In the genomic region with DNA sequence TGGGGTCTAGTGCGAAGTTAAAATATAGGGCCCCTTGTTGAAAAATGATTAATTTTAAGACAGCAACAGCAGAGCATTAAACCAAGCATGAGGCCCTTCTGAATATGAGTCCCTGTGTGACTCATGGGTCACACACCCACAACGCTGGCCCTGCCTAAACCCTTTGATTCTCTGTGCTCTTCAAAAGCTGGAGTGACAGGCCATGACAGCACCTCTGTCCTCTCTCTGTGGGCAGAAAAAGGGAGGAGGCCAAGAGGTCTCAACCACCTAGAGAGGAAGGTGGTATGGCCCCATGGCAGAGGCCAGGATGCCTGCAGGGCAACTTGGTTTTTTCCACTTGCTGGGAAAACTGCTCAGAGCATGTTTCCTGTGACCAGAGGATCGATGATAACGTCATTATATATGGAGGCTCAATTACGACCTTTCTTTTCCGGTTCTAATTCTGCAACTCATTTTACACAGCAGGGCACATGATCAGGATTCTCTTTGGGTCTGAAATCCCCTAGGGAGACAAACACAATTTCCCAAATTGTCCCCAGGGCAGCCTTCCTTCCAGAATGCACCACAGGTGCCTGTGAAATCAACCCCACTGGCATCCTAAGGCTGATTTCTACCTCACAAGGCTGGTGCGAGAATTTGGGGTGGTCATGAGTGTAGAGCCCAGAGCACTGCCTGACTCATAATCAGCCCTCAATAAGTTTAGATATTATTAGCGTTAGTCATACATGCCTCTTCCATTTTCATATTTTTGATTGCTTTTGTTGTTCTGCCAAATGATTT, we compare ENCODE assay signal across 9 cellular contexts.
DNase-seq lines count a peak whose midpoint lies in the region; ATAC-seq and TF ChIP-seq lines count a peak whose summit lies in the region.
"Had no signal": no experiment of that assay in that cellular context is flagged by ENCODE, and none has a peak within 500 bp of the region (broad histone marks: within the 10 kb centered on the region; RNA-seq: fewer than 3 reads in every experiment).

No MANE protein-coding gene starts in this region.

- no peaks in the 10 kb centered on the region for H3K36me3 Mint-ChIP-seq in CD8-positive, alpha-beta T cell
- no peaks in the 10 kb centered on the region for H3K36me3 Mint-ChIP-seq in osteocyte (ENCODE audit: unreplicated experiment)

- H3K4me3 ChIP-seq in CD8-positive, alpha-beta T cell (ENCODE audit: low read depth, low read length): no peak overlapping the region
- no peak overlapping the region for H3K4me3 ChIP-seq in gastrocnemius medialis
- H3K4me3 ChIP-seq in stomach: no peak overlapping the region

- no peak for TF ChIP-seq CTCF in CD8-positive, alpha-beta T cell (IDR thresholded peaks at IDR 0.05)
- TF ChIP-seq CTCF in osteocyte (IDR thresholded peaks at IDR 0.05) (no peak), gastrocnemius medialis (IDR thresholded peaks at IDR 0.05 in 4 of 5, conservative IDR thresholded peaks at IDR 0.05 in 1 of 5) (no peak), stomach (IDR thresholded peaks at IDR 0.05) (no peak)

- no peak overlapping the region for H3K4me3 Mint-ChIP-seq in CD8-positive, alpha-beta T cell
- no peak overlapping the region for H3K4me3 Mint-ChIP-seq in osteocyte (ENCODE audit: unreplicated experiment)

- 74 to 89% (median 86%) methylated on average over 8 of the region's 8 CpGs for WGBS in stomach, 5 donors

- DNase-seq in CD8-positive, alpha-beta T cell: no peak
- peak; percentile 16 for DNase-seq in activated T-helper 9 cell treated with anti-CD3 and anti-CD28 coated beads, Interleukin-2, amount 50 U/mL, for 16 hours (ENCODE audit: low read depth)
- DNase-seq in osteocyte (ENCODE audit: extremely low spot score, unreplicated experiment) (no peak), hippocampal formation (lab: John Stamatoyannopoulos, UW) (no peak), gastrocnemius medialis (no peak), NCI-H187 treated with DMSO at 0.1 percent for 48 hours (lab: John Stamatoyannopoulos, UW) (no peak), stomach (no peak)
- DNase-seq: cortex of kidney had no signal

- no peak for ATAC-seq in CD8-positive, alpha-beta T cell
- ATAC-seq in HG02938 (IDR thresholded peaks at IDR 0.05; ENCODE audit: unreplicated experiment) (peak; percentile 56), gastrocnemius medialis (no peak)

- H3K27me3 ChIP-seq in CD8-positive, alpha-beta T cell (ENCODE audit: insufficient read depth, low read length): no peaks in the 10 kb centered on the region
- H3K27me3 ChIP-seq in gastrocnemius medialis (no peaks in the 10 kb centered on the region), stomach (no peaks in the 10 kb centered on the region)

- no peaks in the 10 kb centered on the region for H3K9me3 Mint-ChIP-seq in CD8-positive, alpha-beta T cell
- no peaks in the 10 kb centered on the region for H3K9me3 Mint-ChIP-seq in osteocyte (ENCODE audit: unreplicated experiment)

- TF ChIP-seq EP300 in stomach (IDR thresholded peaks at IDR 0.05): no peak

- TF ChIP-seq POLR2A in gastrocnemius medialis (IDR thresholded peaks at IDR 0.05) (no peak), stomach (IDR thresholded peaks at IDR 0.05) (no peak)

- intact Hi-C loops in CD8-positive, alpha-beta T cell (cut with DNase I, micrococcal nuclease): no loop called here
- intact Hi-C loops in gastrocnemius medialis (cut with DNase I; ENCODE audit: low total_unique reads): no loop called here
- intact Hi-C loops in stomach (cut with DNase I; ENCODE audit: low total_unique reads): no loop called here

- peak overlapping the region; percentile 11 for H3K27ac Mint-ChIP-seq in CD8-positive, alpha-beta T cell
- peak overlapping the region; percentile 88 for H3K27ac Mint-ChIP-seq in osteocyte (ENCODE audit: unreplicated experiment)

- H3K4me1 Mint-ChIP-seq in CD8-positive, alpha-beta T cell (ENCODE audit: low read depth): peaks cover 10% of the 10 kb centered on the region
- H3K4me1 Mint-ChIP-seq in osteocyte (ENCODE audit: unreplicated experiment): peaks cover 40% of the 10 kb centered on the region

- H3K27ac ChIP-seq in CD8-positive, alpha-beta T cell (ENCODE audit: low read depth, low read length): no peak overlapping the region
- H3K27ac ChIP-seq in gastrocnemius medialis: no peak overlapping the region
- no peak overlapping the region for H3K27ac ChIP-seq in stomach

- H3K4me1 ChIP-seq in CD8-positive, alpha-beta T cell (ENCODE audit: insufficient read depth, low read length): no peaks in the 10 kb centered on the region
- H3K4me1 ChIP-seq in gastrocnemius medialis (peaks cover 8 to 9% of the 10 kb centered on the region in 2 donors), stomach (peaks cover 2 to 25% (median 11%) of the 10 kb centered on the region in 4 donors)

- H3K36me3 ChIP-seq in CD8-positive, alpha-beta T cell (ENCODE audit: insufficient read depth, low read length): no peaks in the 10 kb centered on the region
- no peaks in the 10 kb centered on the region for H3K36me3 ChIP-seq in gastrocnemius medialis
- no peaks in the 10 kb centered on the region for H3K36me3 ChIP-seq in stomach

- POLR2A ChIA-PET in CD8-positive, alpha-beta T cell (lab: Charles Lee): no interaction called here

- H3K9me3 ChIP-seq in CD8-positive, alpha-beta T cell (ENCODE audit: low read length): no peaks in the 10 kb centered on the region
- H3K9me3 ChIP-seq in gastrocnemius medialis: no peaks in the 10 kb centered on the region
- no peaks in the 10 kb centered on the region for H3K9me3 ChIP-seq in stomach

- in situ Hi-C loops in gastrocnemius medialis (cut with MboI; ENCODE audit: low sequenced_read_pairs in 4 of 4): no loop called here

- H3K27me3 Mint-ChIP-seq in CD8-positive, alpha-beta T cell (ENCODE audit: low read depth): no peaks in the 10 kb centered on the region
- no peaks in the 10 kb centered on the region for H3K27me3 Mint-ChIP-seq in osteocyte (ENCODE audit: unreplicated experiment)

- CTCF ChIA-PET in CD8-positive, alpha-beta T cell (lab: Charles Lee): no interaction called here
